ENCODE assay signal across 1 cellular context in the genomic region with DNA sequence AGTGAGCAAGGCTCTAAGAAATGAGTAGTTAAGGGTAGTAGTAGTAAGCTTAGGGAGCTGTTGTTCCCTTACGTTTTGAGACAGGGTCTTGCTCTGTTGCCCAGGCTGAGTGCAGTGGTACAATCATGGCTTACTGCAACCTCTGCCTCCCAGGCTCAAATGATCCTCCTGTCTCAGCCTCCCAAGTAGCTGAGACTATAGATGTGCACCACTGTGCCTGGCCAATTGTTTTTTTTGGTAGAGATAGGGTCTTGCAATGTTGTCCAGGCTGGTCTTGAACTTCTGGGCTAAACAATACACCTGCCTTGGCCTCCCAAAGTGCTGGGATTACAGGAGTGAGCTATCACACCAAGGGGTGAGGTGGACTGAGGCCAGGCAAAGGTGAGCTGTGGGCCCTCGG.
TF ChIP-seq lines count a peak whose summit lies in the region.

No MANE protein-coding gene starts in this region.

TF ChIP-seq in GM12878, 131 proteins besides CTCF, POLR2A, EP300 and RAD21:
- TF ChIP-seq, protein P1, sequence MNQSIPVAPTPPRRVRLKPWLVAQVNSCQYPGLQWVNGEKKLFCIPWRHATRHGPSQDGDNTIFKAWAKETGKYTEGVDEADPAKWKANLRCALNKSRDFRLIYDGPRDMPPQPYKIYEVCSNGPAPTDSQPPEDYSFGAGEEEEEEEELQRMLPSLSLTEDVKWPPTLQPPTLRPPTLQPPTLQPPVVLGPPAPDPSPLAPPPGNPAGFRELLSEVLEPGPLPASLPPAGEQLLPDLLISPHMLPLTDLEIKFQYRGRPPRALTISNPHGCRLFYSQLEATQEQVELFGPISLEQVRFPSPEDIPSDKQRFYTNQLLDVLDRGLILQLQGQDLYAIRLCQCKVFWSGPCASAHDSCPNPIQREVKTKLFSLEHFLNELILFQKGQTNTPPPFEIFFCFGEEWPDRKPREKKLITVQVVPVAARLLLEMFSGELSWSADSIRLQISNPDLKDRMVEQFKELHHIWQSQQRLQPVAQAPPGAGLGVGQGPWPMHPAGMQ (IDR thresholded peaks at IDR 0.05; ENCODE audit: borderline replicate concordance): no peak
- no peak for TF ChIP-seq ZNF217 (IDR thresholded peaks at IDR 0.05)
- TF ChIP-seq SMAD5 (IDR thresholded peaks at IDR 0.05; ENCODE audit: low read depth): no peak
- no peak for TF ChIP-seq LARP7 (IDR thresholded peaks at IDR 0.05)
- no peak for TF ChIP-seq NR2C1 (IDR thresholded peaks at IDR 0.05)
- no peak for TF ChIP-seq HDAC2 (IDR thresholded peaks at IDR 0.05)
- no peak for TF ChIP-seq STAT1 (conservative IDR thresholded peaks at IDR 0.05)
- no peak for TF ChIP-seq FOXM1 (IDR thresholded peaks at IDR 0.05; ENCODE audit: low read depth, low read length)
- TF ChIP-seq ZNF207 (IDR thresholded peaks at IDR 0.05; ENCODE audit: borderline replicate concordance): no peak
